Comparison of ENCODE assay signal across 27 cellular contexts in the genomic region with DNA sequence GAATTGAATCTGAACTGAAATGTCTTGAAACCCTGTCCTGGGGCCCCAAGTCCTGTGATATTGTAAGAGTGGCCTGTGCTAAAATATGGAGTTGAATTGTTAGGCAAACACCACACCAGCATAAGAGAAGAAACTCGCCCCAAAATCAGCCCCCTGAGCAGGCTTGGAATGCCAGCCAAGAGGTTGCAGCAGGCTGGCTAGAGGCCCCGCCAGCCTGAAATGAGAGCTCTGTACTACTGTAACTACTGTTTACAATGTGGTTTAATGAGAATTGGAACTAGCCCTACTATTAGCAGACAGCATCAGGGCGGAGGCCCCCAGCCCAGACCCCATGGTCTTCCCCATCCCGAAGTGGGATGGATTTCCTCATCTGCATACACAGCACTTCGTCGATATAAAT. TPM values are rescaled to one million over a fixed set of nuclear protein-coding genes. Genes with fewer than 3 reads are reported as not detected.
DNase-seq lines count a peak whose midpoint lies in the region; ATAC-seq and TF ChIP-seq lines count a peak whose summit lies in the region.
"Had no signal": no experiment of that assay in that cellular context is flagged by ENCODE, and none has a peak within 500 bp of the region (broad histone marks: within the 10 kb centered on the region; RNA-seq: fewer than 3 reads in every experiment).

No MANE protein-coding gene starts in this region.

- no peak overlapping the region for H3K23ac ChIP-seq in neuronal stem cell (ENCODE audit: low read depth, low read length, poor library complexity)

- peak; percentile 67 for ATAC-seq in GM23338
- ATAC-seq in WTC11 = peak; percentile 34; the same call in 1 of the 2 replicates
- no peak for ATAC-seq in HG02970 (IDR thresholded peaks at IDR 0.05; ENCODE audit: low FRiP score, unreplicated experiment)
- ATAC-seq: GM12878 had no signal

- H3K36me3 ChIP-seq in GM23338 (ENCODE audit: insufficient read depth) = no peaks in the 10 kb centered on the region
- no peaks in the 10 kb centered on the region for H3K36me3 ChIP-seq in iPS-18a (ENCODE audit: control insufficient read depth, low read depth, low read length)
- H3K36me3 ChIP-seq in neuronal stem cell (replicated peaks in 1 of 2; ENCODE audit: control insufficient read depth in 2 of 2, insufficient read depth in 2 of 2, low read length in 2 of 2) = no peaks in the 10 kb centered on the region
- H3K36me3 ChIP-seq: BE2C, BLaER1 had no signal

- H2AFZ ChIP-seq in GM23338 (peak overlapping the region; percentile 19), neuronal stem cell (ENCODE audit: low read length) (peak overlapping the region; percentile 29)

- H3K27me3 ChIP-seq in GM23338 (ENCODE audit: insufficient read depth) = no peaks in the 10 kb centered on the region
- peaks cover 6% of the 10 kb centered on the region for H3K27me3 ChIP-seq in iPS-18a (ENCODE audit: control insufficient read depth, insufficient read depth, low read length)
- no peaks in the 10 kb centered on the region for H3K27me3 ChIP-seq in neuronal stem cell (ENCODE audit: control insufficient read depth in 3 of 3, insufficient read depth in 3 of 3, low read depth in 1 of 3, low read length in 3 of 3)
- H3K27me3 ChIP-seq: BE2C, BLaER1 had no signal

- no peak overlapping the region for H3K4me3 Mint-ChIP-seq in GM23338
- H3K4me3 Mint-ChIP-seq in WTC11 = no peak overlapping the region
- no peak overlapping the region for H3K4me3 Mint-ChIP-seq in activated CD4-positive, alpha-beta T cell treated with anti-CD3 and anti-CD28 coated beads, Interleukin-2, amount 10 ng/mL, durations not matched to agents 24 days and 14 days
- H3K4me3 Mint-ChIP-seq: CD14-positive monocyte; CD4-positive, alpha-beta memory T cell; CD4-positive, CD25-positive, alpha-beta regulatory T cell had no signal

- TF ChIP-seq CTCF in GM23338 (conservative IDR thresholded peaks at IDR 0.05; ENCODE audit: low read depth in 2 of 2) (no peak), WTC11 (IDR thresholded peaks at IDR 0.05) (no peak)

- H3K4me3 ChIP-seq in GM23338 (no peak overlapping the region), iPS-18a (ENCODE audit: low read length) (peak overlapping the region; percentile 19), neuronal stem cell (ENCODE audit: low read length in 2 of 2) (no peak overlapping the region)
- H3K4me3 ChIP-seq: BLaER1, GM12878 had no signal

- intact Hi-C loops in activated CD4-positive, alpha-beta T cell treated with anti-CD3 and anti-CD28 coated beads, Interleukin-2, amount 10 ng/mL, durations not matched to agents 24 days and 14 days (cut with micrococcal nuclease) = no loop called here

- H4K8ac ChIP-seq in neuronal stem cell (ENCODE audit: low read depth, low read length) = no peak overlapping the region

- POLR2A ChIA-PET in WTC11 (lab: Charles Lee) = no interaction called here

- H3K4me1 Mint-ChIP-seq in GM23338 = peaks cover 22% of the 10 kb centered on the region
- H3K4me1 Mint-ChIP-seq in WTC11 = peaks cover 20% of the 10 kb centered on the region
- H3K4me1 Mint-ChIP-seq in activated CD4-positive, alpha-beta T cell treated with anti-CD3 and anti-CD28 coated beads, Interleukin-2, amount 10 ng/mL, durations not matched to agents 24 days and 14 days = no peaks in the 10 kb centered on the region
- H3K4me1 Mint-ChIP-seq: CD4-positive, alpha-beta memory T cell; CD4-positive, CD25-positive, alpha-beta regulatory T cell; CD8-positive, alpha-beta memory T cell had no signal

- H3K4me2 ChIP-seq in GM23338 = peak overlapping the region; percentile 35
- no peak overlapping the region for H3K4me2 ChIP-seq in neuronal stem cell (ENCODE audit: insufficient read depth, low read length, poor library complexity, severe bottlenecking)
- H3K4me2 ChIP-seq: BLaER1 had no signal

- H3K27ac ChIP-seq in GM23338 (ENCODE audit: low read depth) (no peak overlapping the region), iPS-18a (ENCODE audit: low read length) (no peak overlapping the region), neuronal stem cell (replicated peaks; ENCODE audit: low read length) (no peak overlapping the region)
- H3K27ac ChIP-seq: BLaER1 had no signal

- H3K4ac ChIP-seq in neuronal stem cell (ENCODE audit: low read length) = no peak overlapping the region

- WGBS in neuronal stem cell (ENCODE audit: extremely low coverage in 2 of 2, insufficient read length in 2 of 2, insufficient replicate concordance in 1 of 2), 2 donors = no CpG with 5 or more reads among the region's 6 CpGs

- H2BK5ac ChIP-seq in neuronal stem cell (ENCODE audit: low read length) = no peak overlapping the region

- no peaks in the 10 kb centered on the region for H3F3A ChIP-seq in GM23338 (replicated peaks; ENCODE audit: low read depth)

- DNase-seq in GM23338 (ENCODE audit: low spot score) = peak; percentile 14
- no peak for DNase-seq in WTC11 (ENCODE audit: low spot score)
- no peak for DNase-seq in neuronal stem cell (ENCODE audit: low spot score)
- no peak for DNase-seq in activated CD4-positive, alpha-beta T cell treated with anti-CD3 and anti-CD28 coated beads, Interleukin-2, amount 10 ng/mL, durations not matched to agents 24 days and 14 days
- no peak for DNase-seq in MV-4-11 (lab: John Stamatoyannopoulos, UW)
- DNase-seq: ACHN; BE2C; C1 segment of cervical spinal cord; CD4-positive, alpha-beta memory T cell; CD4-positive, CD25-positive, alpha-beta regulatory T cell; CD8-positive, alpha-beta memory T cell; COR-L47; DMS 273 treated with DMSO at 0.1 percent for 48 hours; DMS153; DMS79; DND-41; EL; GDM1 had no signal

- no peaks in the 10 kb centered on the region for H4K20me1 ChIP-seq in GM23338 (replicated peaks; ENCODE audit: insufficient read depth)
- H4K20me1 ChIP-seq: BLaER1 had no signal

- H2BK15ac ChIP-seq in neuronal stem cell (ENCODE audit: low read length) = no peak overlapping the region

- H2BK120ac ChIP-seq in neuronal stem cell (ENCODE audit: low read depth, low read length) = no peak overlapping the region

- peaks cover 12% of the 10 kb centered on the region; the same call in 1 of the 2 replicates for H3K9me2 ChIP-seq in GM23338 (ENCODE audit: insufficient read depth)

- H3K4me1 ChIP-seq in GM23338 (ENCODE audit: insufficient read depth) = peaks cover 15% of the 10 kb centered on the region
- peaks cover 14% of the 10 kb centered on the region for H3K4me1 ChIP-seq in iPS-18a (ENCODE audit: control insufficient read depth, low read depth, low read length)
- no peaks in the 10 kb centered on the region for H3K4me1 ChIP-seq in neuronal stem cell (ENCODE audit: control insufficient read depth in 2 of 2, insufficient read depth in 1 of 2, low read depth in 1 of 2, low read length in 2 of 2)
- H3K4me1 ChIP-seq: BE2C, BLaER1 had no signal

- no peak overlapping the region for H3K27ac Mint-ChIP-seq in GM23338
- no peak overlapping the region for H3K27ac Mint-ChIP-seq in WTC11
- H3K27ac Mint-ChIP-seq in activated CD4-positive, alpha-beta T cell treated with anti-CD3 and anti-CD28 coated beads, Interleukin-2, amount 10 ng/mL, durations not matched to agents 24 days and 14 days = no peak overlapping the region
- H3K27ac Mint-ChIP-seq: CD14-positive monocyte; CD4-positive, CD25-positive, alpha-beta regulatory T cell; CD8-positive, alpha-beta memory T cell had no signal

- H3K9me3 Mint-ChIP-seq in GM23338 (no peaks in the 10 kb centered on the region; the same call in 2 of the 3 replicates), WTC11 (no peaks in the 10 kb centered on the region)
- no peaks in the 10 kb centered on the region for H3K9me3 Mint-ChIP-seq in activated CD4-positive, alpha-beta T cell treated with anti-CD3 and anti-CD28 coated beads, Interleukin-2, amount 10 ng/mL, durations not matched to agents 24 days and 14 days
- H3K9me3 Mint-ChIP-seq: CD14-positive monocyte; CD4-positive, alpha-beta memory T cell; CD8-positive, alpha-beta memory T cell had no signal

- CTCF ChIA-PET in WTC11 (lab: Charles Lee) = interaction anchor here (0.8 to 2.5 kb wide), 4 partner anchors 43 to 111 kb away, joined by 3 to 7 read pairs (median 4); a partner anchor contains a TSS

- no peaks in the 10 kb centered on the region for H3K79me1 ChIP-seq in neuronal stem cell (ENCODE audit: low read depth, low read length)

- H3K27me3 Mint-ChIP-seq in GM23338 (ENCODE audit: insufficient read depth, low read depth, poor library complexity) = peaks cover 2% of the 10 kb centered on the region
- peaks cover 4% of the 10 kb centered on the region for H3K27me3 Mint-ChIP-seq in WTC11 (ENCODE audit: low read depth)
- H3K27me3 Mint-ChIP-seq in activated CD4-positive, alpha-beta T cell treated with anti-CD3 and anti-CD28 coated beads, Interleukin-2, amount 10 ng/mL, durations not matched to agents 24 days and 14 days = peaks cover 6% of the 10 kb centered on the region

- no peak overlapping the region for H2BK12ac ChIP-seq in neuronal stem cell (ENCODE audit: low read length)

- no peak overlapping the region for H3K18ac ChIP-seq in neuronal stem cell (ENCODE audit: low read length)

- no peaks in the 10 kb centered on the region for H3K79me2 ChIP-seq in GM23338 (replicated peaks; ENCODE audit: insufficient read depth)

- H3K9me3 ChIP-seq in iPS-18a (ENCODE audit: control insufficient read depth, low read depth, low read length) (no peaks in the 10 kb centered on the region), neuronal stem cell (replicated peaks in 1 of 2; ENCODE audit: control insufficient read depth in 2 of 2, insufficient read depth in 1 of 2, low read depth in 1 of 2, low read length in 2 of 2) (no peaks in the 10 kb centered on the region)
- H3K9me3 ChIP-seq: BE2C, BLaER1 had no signal

- H3K14ac ChIP-seq in neuronal stem cell (ENCODE audit: low read length) = no peak overlapping the region

- no peak overlapping the region for H2AK5ac ChIP-seq in neuronal stem cell (ENCODE audit: low read depth, low read length)

- H3K9ac ChIP-seq in iPS-18a (ENCODE audit: low read length) = no peak overlapping the region
- H3K9ac ChIP-seq in neuronal stem cell (ENCODE audit: low read depth, low read length, poor library complexity) = no peak overlapping the region
- H3K9ac ChIP-seq: BLaER1 had no signal

- no peak overlapping the region for H4K91ac ChIP-seq in neuronal stem cell (ENCODE audit: low read depth, low read length, poor library complexity)

- H3K36me3 Mint-ChIP-seq in GM23338 (ENCODE audit: low read depth) = no peaks in the 10 kb centered on the region
- no peaks in the 10 kb centered on the region for H3K36me3 Mint-ChIP-seq in WTC11
- no peaks in the 10 kb centered on the region for H3K36me3 Mint-ChIP-seq in activated CD4-positive, alpha-beta T cell treated with anti-CD3 and anti-CD28 coated beads, Interleukin-2, amount 10 ng/mL, durations not matched to agents 24 days and 14 days (ENCODE audit: low read depth)
- H3K36me3 Mint-ChIP-seq: CD14-positive monocyte; CD4-positive, alpha-beta memory T cell; CD4-positive, CD25-positive, alpha-beta regulatory T cell; CD8-positive, alpha-beta memory T cell had no signal

RNA-seq across cellular contexts. Expression of a gene that starts 23.7 kb away (rescaled TPM):
- total RNA-seq in GM23338 (2014; rRNA removed; shearing (Covaris generic)) = 0.19 TPM in 1 of 2 replicates, not detected in the other
- 0.17 TPM in 1 of 2 replicates, not detected in the other for polyA plus RNA-seq in GM23338 (2016; fragmentation: Nextera tagmentation; extraction: Ambion mirVana)
- not detected in 3 replicates for total RNA-seq in WTC11 (2021)
- polyA plus RNA-seq in neuronal stem cell (2013, experiment 1 of 2) = not detected
- polyA plus RNA-seq in neuronal stem cell (2013, experiment 2 of 2) = not detected
- 0.26 and 0.36 TPM in 2 replicates for total RNA-seq in activated CD4-positive, alpha-beta T cell treated with anti-CD3 and anti-CD28 coated beads, Interleukin-2, amount 10 ng/mL, durations not matched to agents 24 days and 14 days
- total RNA-seq: A673; CD8-positive, alpha-beta memory T cell; G401 had no signal
- polyA plus RNA-seq: CD14-positive monocyte; CD8-positive, alpha-beta memory T cell had no signal

RNA-seq across cellular contexts. Expression of a gene that starts 31.8 kb away (rescaled TPM):
- total RNA-seq in GM23338 (2014; rRNA removed; shearing (Covaris generic)) = not detected in 2 replicates
- polyA plus RNA-seq in GM23338 (2016; fragmentation: Nextera tagmentation; extraction: Ambion mirVana) = not detected in 2 replicates
- 0.37 TPM in 1 of 3 replicates, not detected in the others for total RNA-seq in WTC11 (2021)
- polyA plus RNA-seq in neuronal stem cell (2013, experiment 1 of 2) = 0.31 TPM
- 0.11 TPM for polyA plus RNA-seq in neuronal stem cell (2013, experiment 2 of 2)
- total RNA-seq in activated CD4-positive, alpha-beta T cell treated with anti-CD3 and anti-CD28 coated beads, Interleukin-2, amount 10 ng/mL, durations not matched to agents 24 days and 14 days = not detected in 2 replicates
- total RNA-seq: A673; CD4-positive, alpha-beta memory T cell; CD4-positive, CD25-positive, alpha-beta regulatory T cell; CD8-positive, alpha-beta memory T cell; Daoy; G401; GM12878 had no signal
- polyA plus RNA-seq: AG04450; CD14-positive monocyte; CD4-positive, alpha-beta memory T cell; CD4-positive, CD25-positive, alpha-beta regulatory T cell; CD8-positive, alpha-beta memory T cell; GM12878 had no signal

RNA-seq across cellular contexts. Expression of a gene that starts 43.9 kb away (rescaled TPM):
- total RNA-seq in GM23338 (2014; rRNA removed; shearing (Covaris generic)) = not detected in 2 replicates
- not detected in 2 replicates for polyA plus RNA-seq in GM23338 (2016; fragmentation: Nextera tagmentation; extraction: Ambion mirVana)
- 0.16 to 0.37 TPM (median 0.20 TPM) in 3 replicates for total RNA-seq in WTC11 (2021)
- 0.01 TPM for polyA plus RNA-seq in neuronal stem cell (2013, experiment 1 of 2)
- 0.01 TPM for polyA plus RNA-seq in neuronal stem cell (2013, experiment 2 of 2)
- total RNA-seq in activated CD4-positive, alpha-beta T cell treated with anti-CD3 and anti-CD28 coated beads, Interleukin-2, amount 10 ng/mL, durations not matched to agents 24 days and 14 days = 34.1 and 37.6 TPM in 2 replicates
- total RNA-seq: A673, G401 had no signal

Comparison
In these comparisons a context has a peak if more than half of its experiments do, and no peak if none do; other contexts are left out.
1. RNA of a gene that starts 43.9 kb away (total RNA-seq): 34.1 to 37.6 TPM in activated CD4-positive, alpha-beta T cell treated with anti-CD3 and anti-CD28 coated beads, Interleukin-2, amount 10 ng/mL, durations not matched to agents 24 days and 14 days; 0.16 to 0.37 TPM in WTC11 and not detected in GM23338; every median in the first group is over 10 times any median in the second.